ENCODE assay signal across 15 cellular contexts in genomic region chr10:132272061-132272766, GRCh38. TPM values are rescaled to one million over a fixed set of nuclear protein-coding genes. Genes with fewer than 3 reads are reported as not detected.
DNase-seq lines count a peak whose midpoint lies in the region; ATAC-seq, FAIRE-seq and TF ChIP-seq lines count a peak whose summit lies in the region.
"Had no signal": no experiment of that assay in that cellular context is flagged by ENCODE, and none has a peak within 500 bp of the region (broad histone marks: within the 10 kb centered on the region; RNA-seq: fewer than 3 reads in every experiment).

No MANE protein-coding gene starts in this region.

- CTCF ChIA-PET in CD4-positive, alpha-beta memory T cell (lab: Charles Lee; ENCODE audit: partially characterized antibody), result no interaction called here

- no peak for TF ChIP-seq POLR2A in H54 (IDR thresholded peaks at IDR 0.05; ENCODE audit: low read depth, low read length)

- no peak overlapping the region for H3K27ac Mint-ChIP-seq in CD4-positive, alpha-beta memory T cell
- H3K27ac Mint-ChIP-seq: activated B cell treated with CpG ODN at 0.5 μM for 24 hours; stimulated activated naive CD8-positive, alpha-beta T cell treated with anti-CD3 and anti-CD28 coated beads, Interleukin-15, Interleukin-2, amounts not matched to agents 100 ng/mL and 50 ng/mL, for 24 hours had no signal

- H3K4me1 ChIP-seq in CD4-positive, alpha-beta memory T cell (ENCODE audit: insufficient read depth, low read length), result no peaks in the 10 kb centered on the region
- H3K4me1 ChIP-seq: gastrocnemius medialis had no signal

- H3K36me3 Mint-ChIP-seq in CD4-positive, alpha-beta memory T cell, result no peaks in the 10 kb centered on the region

- no peaks in the 10 kb centered on the region for H3K36me3 ChIP-seq in CD4-positive, alpha-beta memory T cell (ENCODE audit: insufficient read depth, low read length)
- H3K36me3 ChIP-seq in H7 (replicated peaks; ENCODE audit: control insufficient read depth, insufficient read depth, low read length), result no peaks in the 10 kb centered on the region
- H3K36me3 ChIP-seq: cardiac muscle cell, gastrocnemius medialis had no signal

- no peaks in the 10 kb centered on the region for H3K27me3 Mint-ChIP-seq in CD4-positive, alpha-beta memory T cell
- H3K27me3 Mint-ChIP-seq: activated B cell treated with CpG ODN at 0.5 μM for 24 hours; stimulated activated naive CD8-positive, alpha-beta T cell treated with anti-CD3 and anti-CD28 coated beads, Interleukin-15, Interleukin-2, amounts not matched to agents 100 ng/mL and 50 ng/mL, for 24 hours had no signal

- no peak overlapping the region for H3K27ac ChIP-seq in CD4-positive, alpha-beta memory T cell (ENCODE audit: low read depth, low read length)
- H3K27ac ChIP-seq: cardiac muscle cell, gastrocnemius medialis had no signal

- POLR2A ChIA-PET in CD4-positive, alpha-beta memory T cell (lab: Charles Lee; ENCODE audit: partially characterized antibody), result no interaction called here

- DNase-seq in GM04504 (ENCODE audit: low read depth) (peak; percentile 55), cerebellum (ENCODE audit: low spot score) (peak; percentile 62), kidney tubule cell (ENCODE audit: low spot score) (peak; percentile 4), sciatic nerve (ENCODE audit: low spot score) (peak; percentile 69), H54 (ENCODE audit: insufficient read length, low spot score) (no peak), COLO668 (lab: John Stamatoyannopoulos, UW; ENCODE audit: unreplicated experiment) (no peak), H7 (no peak)
- no peak for DNase-seq in CD4-positive, alpha-beta memory T cell
- DNase-seq: activated B cell treated with CpG ODN at 0.5 μM for 24 hours; gastrocnemius medialis; kidney glomerular epithelial cell; NCI-H2171 treated with DMSO at 0.1 percent for 48 hours; stimulated activated CD4-positive, alpha-beta T cell treated with anti-CD3 and anti-CD28 coated beads, Interleukin-4, amount 100 ng/mL, for 24 hours had no signal

- H3K4me3 Mint-ChIP-seq in CD4-positive, alpha-beta memory T cell, result no peak overlapping the region
- H3K4me3 Mint-ChIP-seq: activated B cell treated with CpG ODN at 0.5 μM for 24 hours; stimulated activated naive CD8-positive, alpha-beta T cell treated with anti-CD3 and anti-CD28 coated beads, Interleukin-15, Interleukin-2, amounts not matched to agents 100 ng/mL and 50 ng/mL, for 24 hours had no signal

- FAIRE-seq in H54 (lab: Jason Lieb, UNC), result no peak

- no peaks in the 10 kb centered on the region for H3K27me3 ChIP-seq in CD4-positive, alpha-beta memory T cell (ENCODE audit: insufficient read depth, low read length)
- no peaks in the 10 kb centered on the region for H3K27me3 ChIP-seq in H7 (ENCODE audit: control insufficient read depth, insufficient read depth, low read length)
- H3K27me3 ChIP-seq: cardiac muscle cell, gastrocnemius medialis had no signal

- intact Hi-C loops in sciatic nerve (cut with DNase I), result no loop called here
- intact Hi-C loops in CD4-positive, alpha-beta memory T cell (cut with micrococcal nuclease), result no loop called here

- no peak overlapping the region for H3K4me3 ChIP-seq in CD4-positive, alpha-beta memory T cell (ENCODE audit: low read length in 2 of 2)
- H3K4me3 ChIP-seq in H7 (ENCODE audit: insufficient read depth, low read depth, low read length), result no peak overlapping the region
- H3K4me3 ChIP-seq: cardiac muscle cell, gastrocnemius medialis had no signal

- H3K9me3 ChIP-seq in CD4-positive, alpha-beta memory T cell (ENCODE audit: control insufficient read depth in 1 of 2, low read length in 2 of 2), result no peaks in the 10 kb centered on the region
- H3K9me3 ChIP-seq: gastrocnemius medialis had no signal

- no peaks in the 10 kb centered on the region for H3K9me3 Mint-ChIP-seq in CD4-positive, alpha-beta memory T cell
- H3K9me3 Mint-ChIP-seq: activated B cell treated with CpG ODN at 0.5 μM for 24 hours had no signal

- peak; percentile 53 for ATAC-seq in sciatic nerve
- ATAC-seq: gastrocnemius medialis had no signal

- H3K4me1 Mint-ChIP-seq in CD4-positive, alpha-beta memory T cell, result peaks cover 3 to 11% (median 7%) of the 10 kb centered on the region in 4 donors
- H3K4me1 Mint-ChIP-seq: activated B cell treated with CpG ODN at 0.5 μM for 24 hours had no signal

RNA-seq across cellular contexts. Expression of gene STK32C, which starts 35.5 kb away (rescaled TPM):
- total RNA-seq in cerebellum, result 9.9 TPM
- 11.1 TPM for total RNA-seq in sciatic nerve
- 10 to 100 TPM; 12.8 to 14.7 TPM for total RNA-seq in CD4-positive, alpha-beta memory T cell
- polyA plus RNA-seq in CD4-positive, alpha-beta memory T cell, result 1 to 10 TPM; 7.5 to 8.5 TPM
- total RNA-seq in H7 (2014; rRNA removed; shearing (Covaris generic)), result 24.9 and 31.4 TPM in 2 replicates

RNA-seq across cellular contexts. Expression of gene LRRC27, which starts 59.8 kb away (rescaled TPM):
- total RNA-seq in cerebellum, result 16.6 TPM
- 12.4 TPM for total RNA-seq in sciatic nerve
- 1 to 10 TPM; 3.7 to 3.8 TPM for total RNA-seq in CD4-positive, alpha-beta memory T cell
- polyA plus RNA-seq in CD4-positive, alpha-beta memory T cell, result 1 to 10 TPM in 1 of 2 donors, under 1 TPM in 1; 0.90 to 2.3 TPM
- total RNA-seq in H7 (2014; rRNA removed; shearing (Covaris generic)), result 4.0 and 5.7 TPM in 2 replicates

Comparison
In these comparisons a context has a peak if more than half of its experiments do, and no peak if none do; other contexts are left out.
1. DNase-seq: peak in GM04504 (single experiment), cerebellum (single experiment), kidney tubule cell (single experiment) and sciatic nerve (single experiment); none in H54 (single experiment), COLO668 (single experiment), CD4-positive, alpha-beta memory T cell (0 of 5) and H7 (single experiment).